Comparison of ENCODE assay signal across 8 cellular contexts in genomic region chr11:123111465-123111864, GRCh38. TPM values are rescaled to one million over a fixed set of nuclear protein-coding genes. Genes with fewer than 3 reads are reported as not detected.
A peak's percentile ranks its signal among the peaks of the same experiment; 100 is the strongest.
DNase-seq lines count a peak whose midpoint lies in the region; ATAC-seq, FAIRE-seq and TF ChIP-seq lines count a peak whose summit lies in the region.

No MANE protein-coding gene starts in this region.

- ATAC-seq in thoracic aorta (ENCODE audit: insufficient number of reproducible peaks, low FRiP score, low read depth) (no peak), HG03521 (IDR thresholded peaks at IDR 0.05; ENCODE audit: unreplicated experiment) (no peak)

- TF ChIP-seq CTCF in C4-2B (conservative IDR thresholded peaks at IDR 0.05): peak; percentile 91
- peak; percentile 15 to 74 (median 58) for TF ChIP-seq CTCF in keratinocyte (optimal IDR thresholded peaks at IDR 0.05 in 1 of 3, IDR thresholded peaks at IDR 0.05 in 1 of 3, conservative IDR thresholded peaks at IDR 0.05 in 1 of 3; ENCODE audit: extremely low read depth in 1 of 3, insufficient read depth in 2 of 3, low read length in 3 of 3)
- peak; percentile 83 for TF ChIP-seq CTCF in thoracic aorta (IDR thresholded peaks at IDR 0.05)

- no peak overlapping the region for H2AFZ ChIP-seq in keratinocyte (ENCODE audit: control insufficient read depth, low read length)

- H3K4me1 ChIP-seq in keratinocyte (ENCODE audit: control insufficient read depth, extremely low read depth, insufficient read depth, low read length) (peaks cover 3% of the 10 kb centered on the region), thoracic aorta (ENCODE audit: control insufficient read depth in 1 of 2, low read depth in 2 of 2) (peaks cover 3 to 24% of the 10 kb centered on the region in 2 donors)

- no peaks in the 10 kb centered on the region for H3K27me3 ChIP-seq in H7 (ENCODE audit: control insufficient read depth, insufficient read depth, low read length)
- H3K27me3 ChIP-seq in keratinocyte (ENCODE audit: control insufficient read depth, extremely low read depth, insufficient read depth, low read length): no peaks in the 10 kb centered on the region
- H3K27me3 ChIP-seq in thoracic aorta (replicated peaks; ENCODE audit: insufficient read depth): no peaks in the 10 kb centered on the region

- no peak overlapping the region for H3K9ac ChIP-seq in keratinocyte (ENCODE audit: control insufficient read depth, extremely low read depth, insufficient read depth, low read length)

- in situ Hi-C loops in T47D (cut with HindIII; ENCODE audit: low pct_unique_long_range_greater_than_20kb, low sequenced_read_pairs): no loop called here

- H3K4me3 ChIP-seq in H7 (ENCODE audit: insufficient read depth, low read depth, low read length) (no peak overlapping the region), keratinocyte (ENCODE audit: control insufficient read depth in 2 of 3, extremely low read depth in 1 of 3, insufficient read depth in 2 of 3, low read depth in 1 of 3, low read length in 3 of 3) (no peak overlapping the region), thoracic aorta (no peak overlapping the region)

- H3K36me3 ChIP-seq in H7 (replicated peaks; ENCODE audit: control insufficient read depth, insufficient read depth, low read length) (peaks cover 1% of the 10 kb centered on the region; the same call in 1 of the 2 replicates), keratinocyte (ENCODE audit: control insufficient read depth in 2 of 2, extremely low read depth in 1 of 2, insufficient read depth in 2 of 2, low read length in 2 of 2) (no peaks in the 10 kb centered on the region), thoracic aorta (no peaks in the 10 kb centered on the region)

- no peaks in the 10 kb centered on the region for H3K79me2 ChIP-seq in keratinocyte (ENCODE audit: control insufficient read depth, insufficient read depth, low read length)

- dilution Hi-C loops in keratinocyte (cut with MboI; ENCODE audit: extremely low pct_ligation_motif_present, low sequenced_read_pairs): loop anchor here (25.0 kb wide), 1 partner anchor 151 kb away; no protein-coding TSS in a partner anchor

- no peaks in the 10 kb centered on the region for H3K9me1 ChIP-seq in keratinocyte (ENCODE audit: control insufficient read depth, extremely low read depth, insufficient read depth, low read length)

- H3K9me3 ChIP-seq in keratinocyte (ENCODE audit: control insufficient read depth, low read depth, low read length): peaks cover 4% of the 10 kb centered on the region
- no peaks in the 10 kb centered on the region for H3K9me3 ChIP-seq in thoracic aorta

- DNase-seq in H7 (peak; percentile 73), NCI-H526 treated with DMSO at 0.1 percent for 48 hours (lab: John Stamatoyannopoulos, UW) (peak; percentile 78), T47D (ENCODE audit: low read depth in 1 of 2, low spot score in 1 of 2) (peak; percentile 83 to 89), keratinocyte (ENCODE audit: low read depth, low spot score) (peak; percentile 21), thoracic aorta (ENCODE audit: low spot score) (no peak), mesenteric fat pad (ENCODE audit: low spot score) (no peak)

- H4K20me1 ChIP-seq in keratinocyte (ENCODE audit: control insufficient read depth, extremely low read depth, insufficient read depth, low read length): no peaks in the 10 kb centered on the region

- no peak overlapping the region for H3K27ac ChIP-seq in C4-2B
- no peak overlapping the region for H3K27ac ChIP-seq in keratinocyte (ENCODE audit: control insufficient read depth, insufficient read depth, low read length)
- H3K27ac ChIP-seq in thoracic aorta: peak overlapping the region; percentile 41 to 79

- FAIRE-seq in keratinocyte (lab: Jason Lieb, UNC): no peak

- H3K4me2 ChIP-seq in keratinocyte (ENCODE audit: control insufficient read depth, extremely low read depth, insufficient read depth, low read depth, low read length): no peak overlapping the region

RNA-seq across cellular contexts. Expression of gene HSPA8, which starts 49.5 kb away (rescaled TPM):
- 2,498 and 3,375 TPM in 2 replicates for total RNA-seq in H7 (2014; rRNA removed; shearing (Covaris generic))
- 2,567 to 3,596 TPM (median 3,207 TPM) in 3 replicates for polyA plus RNA-seq in keratinocyte
- polyA plus RNA-seq in keratinocyte (2011; ENCODE audit: low read depth): 7,600 TPM
- polyA plus RNA-seq in keratinocyte (2011; cell fraction: cytosol; rRNA removed): 1,397 and 2,546 TPM in 2 replicates
- polyA plus RNA-seq in keratinocyte (2011; cell fraction: nucleus; rRNA removed): 2,037 and 2,525 TPM in 2 replicates
- 1,916 and 2,237 TPM in 2 replicates for polyA plus RNA-seq in keratinocyte (2012; ENCODE audit: low replicate concordance)
- polyA minus RNA-seq in keratinocyte: 3,035 to 4,185 TPM (median 3,746 TPM) in 3 replicates
- 1,174 TPM for polyA minus RNA-seq in keratinocyte (2011; cell fraction: cytosol; rRNA and poly(A)+ RNA removed)
- polyA minus RNA-seq in keratinocyte (2011; cell fraction: nucleus; rRNA and poly(A)+ RNA removed): 1,345 and 2,183 TPM in 2 replicates
- total RNA-seq in thoracic aorta (100 to 1,000 TPM; 728 to 947 TPM), mesenteric fat pad (1,014 TPM)

Comparison
In these comparisons a context has a peak if more than half of its experiments do, and no peak if none do; other contexts are left out.
1. H3K27ac ChIP-seq: peak in thoracic aorta (2 of 2); none in C4-2B (single experiment) and keratinocyte (single experiment).
2. DNase-seq: peak in H7 (single experiment), NCI-H526 treated with DMSO at 0.1 percent for 48 hours (single experiment), T47D (2 of 2) and keratinocyte (single experiment); none in thoracic aorta (single experiment) and mesenteric fat pad (single experiment).
3. Peak in every context shown above with its lines, with median percentiles within 50 percentile points of each other: CTCF ChIP-seq.